ENCODE assay signal across 8 cellular contexts in genomic region chr1:68230901-68231626, GRCh38.
DNase-seq lines count a peak whose midpoint lies in the region; ATAC-seq lines count a peak whose summit lies in the region.

No MANE protein-coding gene starts in this region.

- H3K36me3 Mint-ChIP-seq in activated naive CD8-positive, alpha-beta T cell treated with anti-CD3 and anti-CD28 coated beads, Interleukin-2, amount 50 U/mL, for 24 hours (ENCODE audit: low read depth), result no peaks in the 10 kb centered on the region
- no peaks in the 10 kb centered on the region for H3K36me3 Mint-ChIP-seq in stimulated activated effector memory CD8-positive, alpha-beta T cell treated with anti-CD3 and anti-CD28 coated beads, Interleukin-12 subunit alpha, Interleukin-12 subunit beta, amount 100 ng/mL, for 72 hours

- H3K27me3 ChIP-seq in iPS-18a (ENCODE audit: control insufficient read depth, insufficient read depth, low read length), result peaks cover 94% of the 10 kb centered on the region

- H3K9ac ChIP-seq in iPS-18a (ENCODE audit: low read length), result no peak overlapping the region

- peak; percentile 24 for ATAC-seq in activated naive CD8-positive, alpha-beta T cell treated with anti-CD3 and anti-CD28 coated beads, Interleukin-2, amount 50 U/mL, for 24 hours
- ATAC-seq in stimulated activated effector memory CD8-positive, alpha-beta T cell treated with anti-CD3 and anti-CD28 coated beads, Interleukin-12 subunit alpha, Interleukin-12 subunit beta, amount 100 ng/mL, for 72 hours, result no peak
- ATAC-seq in HG02885 (IDR thresholded peaks at IDR 0.05; ENCODE audit: poor library complexity, unreplicated experiment) (no peak), GM19395 (IDR thresholded peaks at IDR 0.05; ENCODE audit: unreplicated experiment) (no peak)

- DNase-seq in NCI-H146 (lab: John Stamatoyannopoulos, UW) (peak; percentile 47), NCI-H146 treated with DMSO at 0.1 percent for 48 hours (lab: John Stamatoyannopoulos, UW; ENCODE audit: unreplicated experiment) (no peak), NCI-H226 (no peak)
- DNase-seq in activated naive CD8-positive, alpha-beta T cell treated with anti-CD3 and anti-CD28 coated beads, Interleukin-2, amount 50 U/mL, for 24 hours, result peak; percentile 1
- DNase-seq in stimulated activated effector memory CD8-positive, alpha-beta T cell treated with anti-CD3 and anti-CD28 coated beads, Interleukin-12 subunit alpha, Interleukin-12 subunit beta, amount 100 ng/mL, for 72 hours (ENCODE audit: low spot score in 2 of 2), result no peak

- peaks cover 12% of the 10 kb centered on the region for H3K4me1 Mint-ChIP-seq in activated naive CD8-positive, alpha-beta T cell treated with anti-CD3 and anti-CD28 coated beads, Interleukin-2, amount 50 U/mL, for 24 hours
- no peaks in the 10 kb centered on the region for H3K4me1 Mint-ChIP-seq in stimulated activated effector memory CD8-positive, alpha-beta T cell treated with anti-CD3 and anti-CD28 coated beads, Interleukin-12 subunit alpha, Interleukin-12 subunit beta, amount 100 ng/mL, for 72 hours

- H3K9me3 Mint-ChIP-seq in activated naive CD8-positive, alpha-beta T cell treated with anti-CD3 and anti-CD28 coated beads, Interleukin-2, amount 50 U/mL, for 24 hours, result no peaks in the 10 kb centered on the region
- H3K9me3 Mint-ChIP-seq in stimulated activated effector memory CD8-positive, alpha-beta T cell treated with anti-CD3 and anti-CD28 coated beads, Interleukin-12 subunit alpha, Interleukin-12 subunit beta, amount 100 ng/mL, for 72 hours, result peaks cover 3% of the 10 kb centered on the region

- peak overlapping the region; percentile 24 for H3K4me3 Mint-ChIP-seq in activated naive CD8-positive, alpha-beta T cell treated with anti-CD3 and anti-CD28 coated beads, Interleukin-2, amount 50 U/mL, for 24 hours
- peak overlapping the region; percentile 19 for H3K4me3 Mint-ChIP-seq in stimulated activated effector memory CD8-positive, alpha-beta T cell treated with anti-CD3 and anti-CD28 coated beads, Interleukin-12 subunit alpha, Interleukin-12 subunit beta, amount 100 ng/mL, for 72 hours

- H3K4me1 ChIP-seq in iPS-18a (ENCODE audit: control insufficient read depth, low read depth, low read length), result peaks cover 4% of the 10 kb centered on the region

- H3K27ac Mint-ChIP-seq in activated naive CD8-positive, alpha-beta T cell treated with anti-CD3 and anti-CD28 coated beads, Interleukin-2, amount 50 U/mL, for 24 hours, result no peak overlapping the region
- H3K27ac Mint-ChIP-seq in stimulated activated effector memory CD8-positive, alpha-beta T cell treated with anti-CD3 and anti-CD28 coated beads, Interleukin-12 subunit alpha, Interleukin-12 subunit beta, amount 100 ng/mL, for 72 hours, result no peak overlapping the region

- H3K4me3 ChIP-seq in iPS-18a (ENCODE audit: low read length), result peak overlapping the region; percentile 81

- H3K9me3 ChIP-seq in iPS-18a (ENCODE audit: control insufficient read depth, low read depth, low read length), result no peaks in the 10 kb centered on the region

- peaks cover 66% of the 10 kb centered on the region for H3K27me3 Mint-ChIP-seq in activated naive CD8-positive, alpha-beta T cell treated with anti-CD3 and anti-CD28 coated beads, Interleukin-2, amount 50 U/mL, for 24 hours

- H3K36me3 ChIP-seq in iPS-18a (ENCODE audit: control insufficient read depth, low read depth, low read length), result no peaks in the 10 kb centered on the region

- H3K27ac ChIP-seq in iPS-18a (ENCODE audit: low read length), result no peak overlapping the region

Comparison
In these comparisons a context has a peak if more than half of its experiments do, and no peak if none do; other contexts are left out.
1. DNase-seq: peak in NCI-H146 (single experiment) and activated naive CD8-positive, alpha-beta T cell treated with anti-CD3 and anti-CD28 coated beads, Interleukin-2, amount 50 U/mL, for 24 hours (single experiment); none in NCI-H146 treated with DMSO at 0.1 percent for 48 hours (single experiment), stimulated activated effector memory CD8-positive, alpha-beta T cell treated with anti-CD3 and anti-CD28 coated beads, Interleukin-12 subunit alpha, Interleukin-12 subunit beta, amount 100 ng/mL, for 72 hours (0 of 2) and NCI-H226 (single experiment).